Comparison of ENCODE assay signal across 25 cellular contexts in the genomic region with DNA sequence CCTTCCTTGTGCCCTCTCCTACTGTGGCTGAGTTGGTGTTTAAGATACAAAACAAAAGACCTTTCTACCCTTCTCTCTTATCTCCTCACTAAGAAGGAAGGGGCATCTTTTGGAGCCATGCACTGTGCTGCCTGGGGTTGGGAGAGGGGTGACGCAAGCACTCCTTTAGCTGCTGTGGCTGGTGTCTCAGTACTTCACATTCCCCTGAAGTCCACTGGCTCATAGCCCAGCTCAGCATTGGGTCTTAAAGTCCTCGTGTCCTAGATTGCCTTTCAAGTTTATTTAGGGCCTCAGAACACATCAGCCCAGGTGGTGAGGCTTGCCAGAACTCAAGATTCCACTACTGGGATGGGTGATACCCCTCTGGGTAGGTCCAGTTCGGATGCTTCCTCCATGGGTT.
"Had no signal": no experiment of that assay in that cellular context is flagged by ENCODE, and none has a peak within 500 bp of the region (broad histone marks: within the 10 kb centered on the region; RNA-seq: fewer than 3 reads in every experiment).

No MANE protein-coding gene starts in this region.

- DNase-seq: activated CD4-positive, alpha-beta T cell treated with anti-CD3 and anti-CD28 coated beads for 48 hours; activated CD4-positive, alpha-beta T cell treated with anti-CD3 and anti-CD28 coated beads, Interleukin-2, amount 50 U/mL, for 1 hour; activated CD4-positive, alpha-beta T cell treated with anti-CD3 and anti-CD28 coated beads, Interleukin-2, amount 50 U/mL, for 48 hours; activated CD8-positive, alpha-beta memory T cell treated with anti-CD3 and anti-CD28 coated beads for 24 hours; activated CD8-positive, alpha-beta T cell treated with anti-CD3 and anti-CD28 coated beads for 36 hours; activated effector memory CD4-positive, alpha-beta T cell treated with Interleukin-2 at 50 U/mL for 16 hours; activated gamma-delta T cell treated with Interleukin-2 at 50 U/mL for 16 hours; activated naive CD4-positive, alpha-beta T cell treated with anti-CD3 and anti-CD28 coated beads, Interleukin-2, amount 50 U/mL, for 16 hours; activated naive CD4-positive, alpha-beta T cell treated with Interleukin-2 at 50 U/mL for 16 hours; activated T-cell treated with anti-CD3 and anti-CD28 coated beads, Interleukin-2, amount 50 U/mL, for 4 hours; amygdala; aorta; body of pancreas; central memory CD4-positive, alpha-beta T cell; cerebellar nuclear complex; colonic mucosa; effector CD8-positive, alpha-beta T cell; esophagus squamous epithelium; foreskin melanocyte; T-helper 2 cell had no signal

- ATAC-seq: activated CD8-positive, alpha-beta T cell treated with anti-CD3 and anti-CD28 coated beads for 36 hours; activated T-cell treated with anti-CD3 and anti-CD28 coated beads, Interleukin-2, amount 50 U/mL, for 4 hours; activated T-helper 17 cell treated with anti-CD3 and anti-CD28 coated beads, Interleukin-2, amount 50 U/mL, for 72 hours; body of pancreas; gastroesophageal sphincter; WTC11 had no signal

- H3K27me3 ChIP-seq: body of pancreas, colonic mucosa, esophagus squamous epithelium, gastroesophageal sphincter had no signal

- H3K27ac ChIP-seq: body of pancreas, colonic mucosa, epithelial cell of prostate, esophagus squamous epithelium, gastroesophageal sphincter, VCaP had no signal

- H3K36me3 ChIP-seq: colonic mucosa, esophagus squamous epithelium, gastroesophageal sphincter had no signal

- H3K4me3 ChIP-seq: body of pancreas, colonic mucosa, esophagus squamous epithelium, gastroesophageal sphincter had no signal

- H3K9me3 ChIP-seq: body of pancreas, colonic mucosa, esophagus squamous epithelium, gastroesophageal sphincter had no signal

- H3K4me1 ChIP-seq: body of pancreas, colonic mucosa, esophagus squamous epithelium, gastroesophageal sphincter had no signal
